2 cellular contexts compared by ENCODE assay signal in the genomic region with DNA sequence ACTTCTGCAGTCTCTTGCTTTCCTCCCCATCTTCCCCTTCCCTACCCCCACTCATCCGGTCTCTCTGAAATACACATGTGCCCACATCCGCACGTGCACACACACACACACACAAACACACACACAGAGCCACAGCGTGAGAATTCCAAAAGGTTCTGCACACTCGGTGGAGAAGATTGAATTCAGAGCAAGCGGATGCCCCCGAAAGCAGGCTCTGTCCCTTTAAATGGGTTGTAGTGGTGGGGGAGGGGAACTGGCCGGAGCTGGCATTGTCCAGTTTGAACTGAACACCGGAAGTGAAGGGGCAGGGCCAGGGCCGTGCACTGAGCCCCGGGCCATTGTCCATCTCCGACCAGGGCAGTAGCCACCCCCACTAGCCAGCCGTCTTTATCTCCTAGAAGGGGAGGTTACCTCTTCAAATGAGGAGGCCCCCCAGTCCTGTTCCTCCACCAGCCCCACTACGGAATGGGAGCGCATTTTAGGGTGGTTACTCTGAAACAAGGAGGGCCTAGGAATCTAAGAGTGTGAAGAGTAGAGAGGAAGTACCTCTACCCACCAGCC.
A peak's percentile ranks its signal among the peaks of the same experiment; 100 is the strongest.
TF ChIP-seq lines count a peak whose summit lies in the region.

No MANE protein-coding gene starts in this region.

TF ChIP-seq in HCT116, 20 proteins besides CTCF, POLR2A, EP300 and RAD21:
- TF ChIP-seq CBX3 (IDR thresholded peaks at IDR 0.05; ENCODE audit: low read depth), result no peak
- no peak for TF ChIP-seq ZNF274 (IDR thresholded peaks at IDR 0.05; ENCODE audit: low read depth, low read length)
- TF ChIP-seq, protein P1, sequence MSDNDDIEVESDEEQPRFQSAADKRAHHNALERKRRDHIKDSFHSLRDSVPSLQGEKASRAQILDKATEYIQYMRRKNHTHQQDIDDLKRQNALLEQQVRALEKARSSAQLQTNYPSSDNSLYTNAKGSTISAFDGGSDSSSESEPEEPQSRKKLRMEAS (IDR thresholded peaks at IDR 0.05), result 0 out of 2 replicates have a peak, but pooled peaks have one; percentile 46
- TF ChIP-seq, protein P2, sequence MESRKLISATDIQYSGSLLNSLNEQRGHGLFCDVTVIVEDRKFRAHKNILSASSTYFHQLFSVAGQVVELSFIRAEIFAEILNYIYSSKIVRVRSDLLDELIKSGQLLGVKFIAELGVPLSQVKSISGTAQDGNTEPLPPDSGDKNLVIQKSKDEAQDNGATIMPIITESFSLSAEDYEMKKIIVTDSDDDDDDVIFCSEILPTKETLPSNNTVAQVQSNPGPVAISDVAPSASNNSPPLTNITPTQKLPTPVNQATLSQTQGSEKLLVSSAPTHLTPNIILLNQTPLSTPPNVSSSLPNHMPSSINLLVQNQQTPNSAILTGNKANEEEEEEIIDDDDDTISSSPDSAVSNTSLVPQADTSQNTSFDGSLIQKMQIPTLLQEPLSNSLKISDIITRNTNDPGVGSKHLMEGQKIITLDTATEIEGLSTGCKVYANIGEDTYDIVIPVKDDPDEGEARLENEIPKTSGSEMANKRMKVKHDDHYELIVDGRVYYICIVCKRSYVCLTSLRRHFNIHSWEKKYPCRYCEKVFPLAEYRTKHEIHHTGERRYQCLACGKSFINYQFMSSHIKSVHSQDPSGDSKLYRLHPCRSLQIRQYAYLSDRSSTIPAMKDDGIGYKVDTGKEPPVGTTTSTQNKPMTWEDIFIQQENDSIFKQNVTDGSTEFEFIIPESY (IDR thresholded peaks at IDR 0.05; ENCODE audit: extremely low read depth, insufficient replicate concordance, low read length), result no peak
- TF ChIP-seq EZH2phosphoT487 (IDR thresholded peaks at IDR 0.05; ENCODE audit: borderline replicate concordance), result no peak
- TF ChIP-seq SP1 (IDR thresholded peaks at IDR 0.05; ENCODE audit: low read depth), result peak; percentile 47
- TF ChIP-seq SRF (IDR thresholded peaks at IDR 0.05; ENCODE audit: low read depth), result no peak
- TF ChIP-seq, protein P3, sequence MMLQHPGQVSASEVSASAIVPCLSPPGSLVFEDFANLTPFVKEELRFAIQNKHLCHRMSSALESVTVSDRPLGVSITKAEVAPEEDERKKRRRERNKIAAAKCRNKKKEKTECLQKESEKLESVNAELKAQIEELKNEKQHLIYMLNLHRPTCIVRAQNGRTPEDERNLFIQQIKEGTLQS (IDR thresholded peaks at IDR 0.05), result no peak
- TF ChIP-seq, protein P4, sequence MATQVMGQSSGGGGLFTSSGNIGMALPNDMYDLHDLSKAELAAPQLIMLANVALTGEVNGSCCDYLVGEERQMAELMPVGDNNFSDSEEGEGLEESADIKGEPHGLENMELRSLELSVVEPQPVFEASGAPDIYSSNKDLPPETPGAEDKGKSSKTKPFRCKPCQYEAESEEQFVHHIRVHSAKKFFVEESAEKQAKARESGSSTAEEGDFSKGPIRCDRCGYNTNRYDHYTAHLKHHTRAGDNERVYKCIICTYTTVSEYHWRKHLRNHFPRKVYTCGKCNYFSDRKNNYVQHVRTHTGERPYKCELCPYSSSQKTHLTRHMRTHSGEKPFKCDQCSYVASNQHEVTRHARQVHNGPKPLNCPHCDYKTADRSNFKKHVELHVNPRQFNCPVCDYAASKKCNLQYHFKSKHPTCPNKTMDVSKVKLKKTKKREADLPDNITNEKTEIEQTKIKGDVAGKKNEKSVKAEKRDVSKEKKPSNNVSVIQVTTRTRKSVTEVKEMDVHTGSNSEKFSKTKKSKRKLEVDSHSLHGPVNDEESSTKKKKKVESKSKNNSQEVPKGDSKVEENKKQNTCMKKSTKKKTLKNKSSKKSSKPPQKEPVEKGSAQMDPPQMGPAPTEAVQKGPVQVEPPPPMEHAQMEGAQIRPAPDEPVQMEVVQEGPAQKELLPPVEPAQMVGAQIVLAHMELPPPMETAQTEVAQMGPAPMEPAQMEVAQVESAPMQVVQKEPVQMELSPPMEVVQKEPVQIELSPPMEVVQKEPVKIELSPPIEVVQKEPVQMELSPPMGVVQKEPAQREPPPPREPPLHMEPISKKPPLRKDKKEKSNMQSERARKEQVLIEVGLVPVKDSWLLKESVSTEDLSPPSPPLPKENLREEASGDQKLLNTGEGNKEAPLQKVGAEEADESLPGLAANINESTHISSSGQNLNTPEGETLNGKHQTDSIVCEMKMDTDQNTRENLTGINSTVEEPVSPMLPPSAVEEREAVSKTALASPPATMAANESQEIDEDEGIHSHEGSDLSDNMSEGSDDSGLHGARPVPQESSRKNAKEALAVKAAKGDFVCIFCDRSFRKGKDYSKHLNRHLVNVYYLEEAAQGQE (IDR thresholded peaks at IDR 0.05; ENCODE audit: low read depth), result peak; percentile 18; the same call in 1 of the 2 replicates
- no peak for TF ChIP-seq SIN3A (IDR thresholded peaks at IDR 0.05; ENCODE audit: low read depth)

TF ChIP-seq in WTC11, 78 proteins besides CTCF, POLR2A, EP300 and RAD21:
- TF ChIP-seq MYBL2 (CRISPR knock-in tag; IDR thresholded peaks at IDR 0.05) (0 out of 2 replicates have a peak, but pooled peaks have one; percentile 54), ETV6 (CRISPR knock-in tag; IDR thresholded peaks at IDR 0.05) (peak; percentile 34; the same call in 1 of the 2 replicates), NFE2L1 (CRISPR knock-in tag; IDR thresholded peaks at IDR 0.05) (peak; percentile 41; the same call in 1 of the 2 replicates), ZNF416 (CRISPR knock-in tag; IDR thresholded peaks at IDR 0.05) (no peak), ZNF317 (CRISPR knock-in tag; IDR thresholded peaks at IDR 0.05; ENCODE audit: borderline replicate concordance, low read depth) (no peak), HMGA2 (CRISPR knock-in tag; IDR thresholded peaks at IDR 0.05) (no peak), CREM (CRISPR knock-in tag; IDR thresholded peaks at IDR 0.05) (no peak), NFYB (CRISPR knock-in tag; conservative IDR thresholded peaks at IDR 0.05; ENCODE audit: low read depth) (no peak), ZNF232 (CRISPR knock-in tag; IDR thresholded peaks at IDR 0.05) (no peak), SP1 (CRISPR knock-in tag; conservative IDR thresholded peaks at IDR 0.05) (peak; percentile 59; the same call in 1 of the 2 replicates), JAZF1 (CRISPR knock-in tag; IDR thresholded peaks at IDR 0.05) (no peak), CREB1 (CRISPR knock-in tag; IDR thresholded peaks at IDR 0.05) (no peak), OVOL2 (CRISPR knock-in tag; IDR thresholded peaks at IDR 0.05; ENCODE audit: borderline replicate concordance) (no peak), SMAD4 (CRISPR knock-in tag; IDR thresholded peaks at IDR 0.05) (no peak), EMX1 (CRISPR knock-in tag; IDR thresholded peaks at IDR 0.05) (no peak), FOXK1 (CRISPR knock-in tag; IDR thresholded peaks at IDR 0.05) (peak; percentile 55; the same call in 1 of the 2 replicates)
- TF ChIP-seq, protein P5, sequence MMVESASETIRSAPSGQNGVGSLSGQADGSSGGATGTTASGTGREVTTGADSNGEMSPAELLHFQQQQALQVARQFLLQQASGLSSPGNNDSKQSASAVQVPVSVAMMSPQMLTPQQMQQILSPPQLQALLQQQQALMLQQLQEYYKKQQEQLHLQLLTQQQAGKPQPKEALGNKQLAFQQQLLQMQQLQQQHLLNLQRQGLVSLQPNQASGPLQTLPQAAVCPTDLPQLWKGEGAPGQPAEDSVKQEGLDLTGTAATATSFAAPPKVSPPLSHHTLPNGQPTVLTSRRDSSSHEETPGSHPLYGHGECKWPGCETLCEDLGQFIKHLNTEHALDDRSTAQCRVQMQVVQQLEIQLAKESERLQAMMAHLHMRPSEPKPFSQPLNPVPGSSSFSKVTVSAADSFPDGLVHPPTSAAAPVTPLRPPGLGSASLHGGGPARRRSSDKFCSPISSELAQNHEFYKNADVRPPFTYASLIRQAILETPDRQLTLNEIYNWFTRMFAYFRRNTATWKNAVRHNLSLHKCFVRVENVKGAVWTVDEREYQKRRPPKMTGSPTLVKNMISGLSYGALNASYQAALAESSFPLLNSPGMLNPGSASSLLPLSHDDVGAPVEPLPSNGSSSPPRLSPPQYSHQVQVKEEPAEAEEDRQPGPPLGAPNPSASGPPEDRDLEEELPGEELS (CRISPR knock-in tag; IDR thresholded peaks at IDR 0.05), result peak; percentile 67; the same call in 1 of the 2 replicates
- TF ChIP-seq, protein P6, sequence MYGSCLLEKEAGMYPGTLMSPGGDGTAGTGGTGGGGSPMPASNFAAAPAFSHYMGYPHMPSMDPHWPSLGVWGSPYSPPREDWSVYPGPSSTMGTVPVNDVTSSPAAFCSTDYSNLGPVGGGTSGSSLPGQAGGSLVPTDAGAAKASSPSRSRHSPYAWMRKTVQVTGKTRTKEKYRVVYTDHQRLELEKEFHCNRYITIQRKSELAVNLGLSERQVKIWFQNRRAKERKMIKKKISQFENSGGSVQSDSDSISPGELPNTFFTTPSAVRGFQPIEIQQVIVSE (CRISPR knock-in tag; IDR thresholded peaks at IDR 0.05; ENCODE audit: borderline replicate concordance), result no peak
- TF ChIP-seq, protein P7, sequence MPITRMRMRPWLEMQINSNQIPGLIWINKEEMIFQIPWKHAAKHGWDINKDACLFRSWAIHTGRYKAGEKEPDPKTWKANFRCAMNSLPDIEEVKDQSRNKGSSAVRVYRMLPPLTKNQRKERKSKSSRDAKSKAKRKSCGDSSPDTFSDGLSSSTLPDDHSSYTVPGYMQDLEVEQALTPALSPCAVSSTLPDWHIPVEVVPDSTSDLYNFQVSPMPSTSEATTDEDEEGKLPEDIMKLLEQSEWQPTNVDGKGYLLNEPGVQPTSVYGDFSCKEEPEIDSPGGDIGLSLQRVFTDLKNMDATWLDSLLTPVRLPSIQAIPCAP (CRISPR knock-in tag; IDR thresholded peaks at IDR 0.05), result no peak
- TF ChIP-seq, protein P8, sequence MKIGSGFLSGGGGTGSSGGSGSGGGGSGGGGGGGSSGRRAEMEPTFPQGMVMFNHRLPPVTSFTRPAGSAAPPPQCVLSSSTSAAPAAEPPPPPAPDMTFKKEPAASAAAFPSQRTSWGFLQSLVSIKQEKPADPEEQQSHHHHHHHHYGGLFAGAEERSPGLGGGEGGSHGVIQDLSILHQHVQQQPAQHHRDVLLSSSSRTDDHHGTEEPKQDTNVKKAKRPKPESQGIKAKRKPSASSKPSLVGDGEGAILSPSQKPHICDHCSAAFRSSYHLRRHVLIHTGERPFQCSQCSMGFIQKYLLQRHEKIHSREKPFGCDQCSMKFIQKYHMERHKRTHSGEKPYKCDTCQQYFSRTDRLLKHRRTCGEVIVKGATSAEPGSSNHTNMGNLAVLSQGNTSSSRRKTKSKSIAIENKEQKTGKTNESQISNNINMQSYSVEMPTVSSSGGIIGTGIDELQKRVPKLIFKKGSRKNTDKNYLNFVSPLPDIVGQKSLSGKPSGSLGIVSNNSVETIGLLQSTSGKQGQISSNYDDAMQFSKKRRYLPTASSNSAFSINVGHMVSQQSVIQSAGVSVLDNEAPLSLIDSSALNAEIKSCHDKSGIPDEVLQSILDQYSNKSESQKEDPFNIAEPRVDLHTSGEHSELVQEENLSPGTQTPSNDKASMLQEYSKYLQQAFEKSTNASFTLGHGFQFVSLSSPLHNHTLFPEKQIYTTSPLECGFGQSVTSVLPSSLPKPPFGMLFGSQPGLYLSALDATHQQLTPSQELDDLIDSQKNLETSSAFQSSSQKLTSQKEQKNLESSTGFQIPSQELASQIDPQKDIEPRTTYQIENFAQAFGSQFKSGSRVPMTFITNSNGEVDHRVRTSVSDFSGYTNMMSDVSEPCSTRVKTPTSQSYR (CRISPR knock-in tag; IDR thresholded peaks at IDR 0.05), result peak; percentile 96
- TF ChIP-seq, protein P9, sequence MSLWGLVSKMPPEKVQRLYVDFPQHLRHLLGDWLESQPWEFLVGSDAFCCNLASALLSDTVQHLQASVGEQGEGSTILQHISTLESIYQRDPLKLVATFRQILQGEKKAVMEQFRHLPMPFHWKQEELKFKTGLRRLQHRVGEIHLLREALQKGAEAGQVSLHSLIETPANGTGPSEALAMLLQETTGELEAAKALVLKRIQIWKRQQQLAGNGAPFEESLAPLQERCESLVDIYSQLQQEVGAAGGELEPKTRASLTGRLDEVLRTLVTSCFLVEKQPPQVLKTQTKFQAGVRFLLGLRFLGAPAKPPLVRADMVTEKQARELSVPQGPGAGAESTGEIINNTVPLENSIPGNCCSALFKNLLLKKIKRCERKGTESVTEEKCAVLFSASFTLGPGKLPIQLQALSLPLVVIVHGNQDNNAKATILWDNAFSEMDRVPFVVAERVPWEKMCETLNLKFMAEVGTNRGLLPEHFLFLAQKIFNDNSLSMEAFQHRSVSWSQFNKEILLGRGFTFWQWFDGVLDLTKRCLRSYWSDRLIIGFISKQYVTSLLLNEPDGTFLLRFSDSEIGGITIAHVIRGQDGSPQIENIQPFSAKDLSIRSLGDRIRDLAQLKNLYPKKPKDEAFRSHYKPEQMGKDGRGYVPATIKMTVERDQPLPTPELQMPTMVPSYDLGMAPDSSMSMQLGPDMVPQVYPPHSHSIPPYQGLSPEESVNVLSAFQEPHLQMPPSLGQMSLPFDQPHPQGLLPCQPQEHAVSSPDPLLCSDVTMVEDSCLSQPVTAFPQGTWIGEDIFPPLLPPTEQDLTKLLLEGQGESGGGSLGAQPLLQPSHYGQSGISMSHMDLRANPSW (CRISPR knock-in tag; conservative IDR thresholded peaks at IDR 0.05; ENCODE audit: low read depth), result no peak
